9 cellular contexts compared by ENCODE assay signal in the genomic region with DNA sequence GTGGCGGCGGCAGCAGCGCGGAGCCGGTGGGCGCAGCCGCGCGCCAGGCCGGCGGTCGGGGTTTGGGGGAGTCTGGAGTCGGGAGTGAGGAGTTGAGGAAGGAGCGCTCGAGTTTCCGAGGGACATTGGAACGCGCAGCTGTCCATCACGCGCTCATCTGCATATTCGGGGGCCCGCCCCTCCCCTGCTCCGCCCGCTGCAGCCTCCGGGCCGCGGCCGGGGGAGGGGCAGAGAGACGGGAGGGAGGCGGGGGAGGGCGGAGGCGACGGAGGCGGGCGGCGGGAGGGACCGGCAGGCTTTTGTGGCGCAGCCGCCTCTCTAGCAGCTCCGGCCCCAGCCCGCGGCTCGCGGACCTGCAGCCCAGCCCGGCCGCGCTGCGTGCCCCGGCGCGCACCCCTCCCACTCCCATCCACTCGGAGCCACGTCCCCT. TPM values are rescaled to one million over a fixed set of nuclear protein-coding genes. Genes with fewer than 3 reads are reported as not detected.
DNase-seq lines count a peak whose midpoint lies in the region; ATAC-seq and TF ChIP-seq lines count a peak whose summit lies in the region.
"Had no signal": no experiment of that assay in that cellular context is flagged by ENCODE, and none has a peak within 500 bp of the region (broad histone marks: within the 10 kb centered on the region; RNA-seq: fewer than 3 reads in every experiment).

A gene (minus strand): TSS at position 86 of the 430 bp plus-strand sequence. CDS start 264 bp downstream, outside the sequence.

- POLR2A ChIA-PET in RWPE1 (lab: Yijun Ruan, JAX; ENCODE audit: low non-redundant PET), result interaction anchor here (0.5 to 0.6 kb wide), 2 partner anchors 10 to 67 kb away, joined by 3 to 4 read pairs; no protein-coding TSS in a partner anchor

- DNase-seq in HT-29 (ENCODE audit: low spot score) (peak; percentile 81), RWPE1 (ENCODE audit: low spot score) (peak; percentile 92), fibroblast of the conjunctiva (ENCODE audit: low read depth) (peak; percentile 92)
- DNase-seq in activated CD4-positive, alpha-beta T cell treated with anti-CD3 and anti-CD28 coated beads for 4 hours, result no peak

- peak within 1 kb of the TSS; percentile 89 for H3K27ac ChIP-seq in RWPE1
- H3K27ac ChIP-seq in parathyroid adenoma, result peak within 1 kb of the TSS; percentile 24

- H3K9ac ChIP-seq in parathyroid adenoma, result no peak within 1 kb of the TSS

- CTCF ChIA-PET in RWPE1 (lab: Yijun Ruan, JAX), result interaction anchor here (0.5 kb wide), 1 partner anchor 108 kb away, joined by 3 read pairs; no protein-coding TSS in a partner anchor

- H3K27me3 ChIP-seq in parathyroid adenoma (ENCODE audit: control insufficient read depth, insufficient read depth, low read length), result no peaks in the 10 kb centered on the region

- TF ChIP-seq CTCF in RWPE1 (conservative IDR thresholded peaks at IDR 0.05; ENCODE audit: low read depth) (no peak), parathyroid adenoma (IDR thresholded peaks at IDR 0.05) (no peak)

- no peaks in the 10 kb centered on the region for H3K79me2 ChIP-seq in parathyroid adenoma

- H3K4me1 ChIP-seq in parathyroid adenoma, result no peaks in the 10 kb centered on the region

- peak within 1 kb of the TSS; percentile 90 for H2AFZ ChIP-seq in parathyroid adenoma

- no peaks in the 10 kb centered on the region for H3K36me3 ChIP-seq in parathyroid adenoma (ENCODE audit: control insufficient read depth, insufficient read depth, low read length)

- ATAC-seq in GM21717 (IDR thresholded peaks at IDR 0.05; ENCODE audit: unreplicated experiment) (no peak), GM18870 (IDR thresholded peaks at IDR 0.05; ENCODE audit: unreplicated experiment) (no peak), HG03108 (IDR thresholded peaks at IDR 0.05; ENCODE audit: unreplicated experiment) (no peak)

- no peaks in the 10 kb centered on the region for H3K9me3 ChIP-seq in parathyroid adenoma (ENCODE audit: control insufficient read depth, low read length)

- H3K4me2 ChIP-seq in parathyroid adenoma (ENCODE audit: low read length), result peak within 1 kb of the TSS; percentile 93

- H3K4me3 ChIP-seq in parathyroid adenoma (ENCODE audit: low read depth, low read length), result peak within 1 kb of the TSS; percentile 72

RNA-seq across cellular contexts. Expression of the gene that starts here (rescaled TPM):
- 19.6 and 23.1 TPM in 2 replicates for total RNA-seq in HT-29 (2014; rRNA removed; shearing (Covaris generic))
- total RNA-seq: M059J had no signal

Comparison
In these comparisons a context has a peak if more than half of its experiments do, and no peak if none do; other contexts are left out.
1. DNase-seq: peak in HT-29 (single experiment), RWPE1 (single experiment) and fibroblast of the conjunctiva (single experiment); none in activated CD4-positive, alpha-beta T cell treated with anti-CD3 and anti-CD28 coated beads for 4 hours (0 of 2).